In the genomic region with DNA sequence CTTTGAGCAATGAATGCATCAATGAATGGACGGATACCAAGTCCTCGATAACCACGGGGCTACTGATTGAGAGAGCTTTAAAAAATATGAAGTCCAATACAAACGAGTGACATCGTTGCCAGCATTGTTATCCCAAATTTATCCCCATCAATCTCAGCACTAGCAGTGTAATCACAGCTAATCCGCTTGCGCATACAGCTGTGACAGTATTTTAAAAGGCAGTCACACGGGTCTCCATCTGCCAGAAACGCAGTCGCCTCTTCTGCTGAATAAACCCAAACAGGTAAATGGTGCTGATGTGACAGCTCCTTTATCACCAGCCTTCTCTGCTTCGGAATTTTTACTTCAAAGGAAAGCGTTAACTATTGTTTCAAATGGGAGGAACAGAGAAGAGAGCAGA, we compare ENCODE assay signal across 18 cellular contexts.
DNase-seq lines count a peak whose midpoint lies in the region; ATAC-seq and TF ChIP-seq lines count a peak whose summit lies in the region.
"Had no signal": no experiment of that assay in that cellular context is flagged by ENCODE, and none has a peak within 500 bp of the region (broad histone marks: within the 10 kb centered on the region; RNA-seq: fewer than 3 reads in every experiment).

No MANE protein-coding gene starts in this region.

- peaks cover 30% of the 10 kb centered on the region for H3K4me1 ChIP-seq in GM23338 (ENCODE audit: insufficient read depth)
- H3K4me1 ChIP-seq in colonic mucosa = no peaks in the 10 kb centered on the region
- H3K4me1 ChIP-seq: SJSA1 had no signal

- H2AFZ ChIP-seq in GM23338 (no peak overlapping the region), neural cell (ENCODE audit: low read depth, low read length) (no peak overlapping the region)
- H2AFZ ChIP-seq: PC-9 had no signal

- no peak overlapping the region for H3K4me2 ChIP-seq in GM23338
- H3K4me2 ChIP-seq in neural cell (ENCODE audit: low read length) = peak overlapping the region; percentile 29
- H3K4me2 ChIP-seq: PC-9 had no signal

- H3K27ac ChIP-seq in GM23338 (ENCODE audit: low read depth) (no peak overlapping the region), neural cell (ENCODE audit: low read length) (peak overlapping the region; percentile 75), colonic mucosa (no peak overlapping the region)
- H3K27ac ChIP-seq: PC-9, SJSA1 had no signal

- H3K9me3 ChIP-seq in neural cell (ENCODE audit: low read length) = no peaks in the 10 kb centered on the region
- no peaks in the 10 kb centered on the region for H3K9me3 ChIP-seq in colonic mucosa
- H3K9me3 ChIP-seq: SJSA1 had no signal

- no peaks in the 10 kb centered on the region for H3K79me2 ChIP-seq in GM23338 (replicated peaks; ENCODE audit: insufficient read depth)
- no peaks in the 10 kb centered on the region for H3K79me2 ChIP-seq in neural cell (replicated peaks; ENCODE audit: insufficient read depth, low read length)

- ATAC-seq in GM23338 = peak; percentile 38

- no peak overlapping the region for H3K27ac Mint-ChIP-seq in GM23338
- peak overlapping the region; percentile 76 to 96 (median 84) for H3K27ac Mint-ChIP-seq in brain

- H3F3A ChIP-seq in GM23338 (replicated peaks; ENCODE audit: low read depth) (0 out of 2 replicates have a peak, but pooled peaks cover 3% of the 10 kb centered on the region), neural cell (ENCODE audit: insufficient read depth, low read length, poor library complexity, severe bottlenecking) (peaks cover 9% of the 10 kb centered on the region)

- peaks cover 26% of the 10 kb centered on the region for H3K4me1 Mint-ChIP-seq in GM23338
- H3K4me1 Mint-ChIP-seq in brain = peaks cover 60% of the 10 kb centered on the region

- DNase-seq in GM23338 (ENCODE audit: low spot score) (peak; percentile 48), NCI-H1694 treated with DMSO at 0.1 percent for 48 hours (lab: John Stamatoyannopoulos, UW) (peak; percentile 54), colonic mucosa (no peak), mesenteric fat pad (ENCODE audit: low spot score) (no peak), DMS53 treated with DMSO at 0.1 percent for 48 hours (lab: John Stamatoyannopoulos, UW; ENCODE audit: unreplicated experiment) (no peak)
- DNase-seq: ACHN, AML-193, COR-L47, HCEC 1CT, Kasumi-1, NCI-H187 treated with DMSO at 0.1 percent for 48 hours, NCI-H526 treated with DMSO at 0.1 percent for 48 hours, PC-9, SW 1271 had no signal

- intact Hi-C loops in colonic mucosa (cut with DNase I) = no loop called here

- H3K9me2 ChIP-seq in GM23338 (ENCODE audit: insufficient read depth) (no peaks in the 10 kb centered on the region), neural cell (ENCODE audit: insufficient read depth, low read length) (no peaks in the 10 kb centered on the region)

- TF ChIP-seq EP300 in neural cell (conservative IDR thresholded peaks at IDR 0.05; ENCODE audit: poor library complexity, severe bottlenecking) = peak; percentile 53

- H3K9ac ChIP-seq in neural cell (ENCODE audit: low read length) = peak overlapping the region; percentile 62
- no peak overlapping the region for H3K9ac ChIP-seq in colonic mucosa (ENCODE audit: low read depth in 2 of 2, low read length in 2 of 2)

- H4K20me1 ChIP-seq in GM23338 (replicated peaks; ENCODE audit: insufficient read depth) (0 out of 2 replicates have a peak, but pooled peaks cover 2% of the 10 kb centered on the region), neural cell (ENCODE audit: insufficient read depth) (no peaks in the 10 kb centered on the region)

- no peaks in the 10 kb centered on the region for H3K9me3 Mint-ChIP-seq in GM23338
- H3K9me3 Mint-ChIP-seq in brain = peaks cover 0 to 4% (median 0%) of the 10 kb centered on the region in 5 experiments
- H3K9me3 Mint-ChIP-seq: CD14-positive monocyte had no signal

- no peaks in the 10 kb centered on the region for H3K36me3 ChIP-seq in GM23338 (ENCODE audit: insufficient read depth)
- no peaks in the 10 kb centered on the region for H3K36me3 ChIP-seq in neural cell (ENCODE audit: insufficient read depth, low read length)
- no peaks in the 10 kb centered on the region for H3K36me3 ChIP-seq in colonic mucosa
- H3K36me3 ChIP-seq: SJSA1 had no signal

- H3K27me3 Mint-ChIP-seq in GM23338 (ENCODE audit: insufficient read depth, low read depth, poor library complexity) (peaks cover 2% of the 10 kb centered on the region), brain (no peaks in the 10 kb centered on the region)

- H3K27me3 ChIP-seq in GM23338 (ENCODE audit: insufficient read depth) (no peaks in the 10 kb centered on the region), neural cell (ENCODE audit: insufficient read depth, low read depth, low read length) (no peaks in the 10 kb centered on the region), colonic mucosa (no peaks in the 10 kb centered on the region)
- H3K27me3 ChIP-seq: SJSA1 had no signal

- H3K4me3 Mint-ChIP-seq in GM23338 (no peak overlapping the region), brain (peak overlapping the region in 4 of 5 experiments; percentile 66 to 80 (median 72))
- H3K4me3 Mint-ChIP-seq: CD14-positive monocyte had no signal

- no peak overlapping the region for H3K4me3 ChIP-seq in GM23338
- peak overlapping the region; percentile 59 for H3K4me3 ChIP-seq in neural cell (ENCODE audit: low read length)
- no peak overlapping the region for H3K4me3 ChIP-seq in colonic mucosa
- H3K4me3 ChIP-seq: PC-9, SJSA1 had no signal

- peaks cover 11% of the 10 kb centered on the region; the same call in 2 of the 3 replicates for H3K36me3 Mint-ChIP-seq in GM23338 (ENCODE audit: low read depth)
- peaks cover 17% of the 10 kb centered on the region for H3K36me3 Mint-ChIP-seq in brain

- TF ChIP-seq CTCF in GM23338 (conservative IDR thresholded peaks at IDR 0.05; ENCODE audit: low read depth in 2 of 2) (no peak), brain (conservative IDR thresholded peaks at IDR 0.05) (no peak), neural cell (IDR thresholded peaks at IDR 0.05; ENCODE audit: poor library complexity, severe bottlenecking) (no peak), colonic mucosa (IDR thresholded peaks at IDR 0.05) (no peak)

- no peak for TF ChIP-seq RAD21 in neural cell (conservative IDR thresholded peaks at IDR 0.05)

TF ChIP-seq in neural cell, 6 proteins besides CTCF, POLR2A, EP300 and RAD21:
- TF ChIP-seq MXI1 (conservative IDR thresholded peaks at IDR 0.05; ENCODE audit: poor library complexity, severe bottlenecking) (no peak), POLR2AphosphoS5 (IDR thresholded peaks at IDR 0.05) (peak; percentile 76), SMC3 (conservative IDR thresholded peaks at IDR 0.05; ENCODE audit: poor library complexity) (no peak), EZH2 (IDR thresholded peaks at IDR 0.05; ENCODE audit: borderline replicate concordance, insufficient read depth, low read length, poor library complexity, severe bottlenecking) (no peak)

Comparison
In these comparisons a context has a peak if more than half of its experiments do, and no peak if none do; other contexts are left out.
1. DNase-seq: peak in GM23338 (single experiment) and NCI-H1694 treated with DMSO at 0.1 percent for 48 hours (single experiment); none in colonic mucosa (single experiment), mesenteric fat pad (single experiment) and DMS53 treated with DMSO at 0.1 percent for 48 hours (single experiment).